Comparison of ENCODE assay signal across 25 cellular contexts in the genomic region with DNA sequence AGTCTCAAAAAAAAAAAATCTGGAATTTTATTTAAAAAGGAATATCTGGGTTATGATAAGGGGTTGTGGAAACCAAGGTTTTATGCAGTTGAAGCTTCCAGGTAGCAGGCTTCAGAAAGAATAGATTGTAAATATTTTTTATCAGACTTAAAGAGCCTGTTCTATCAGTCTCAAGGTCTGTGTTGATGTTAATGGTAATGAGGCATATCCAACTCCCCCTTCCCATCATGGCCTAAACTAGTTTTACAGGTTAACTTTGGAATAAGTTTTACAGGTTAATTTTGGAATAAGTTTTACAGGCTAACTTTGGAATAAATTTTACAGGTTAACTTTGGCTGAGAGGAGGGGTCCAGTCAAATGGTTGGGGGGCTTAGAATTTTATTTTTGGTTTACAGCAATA.
A peak's percentile ranks its signal among the peaks of the same experiment; 100 is the strongest.
DNase-seq lines count a peak whose midpoint lies in the region; ATAC-seq and TF ChIP-seq lines count a peak whose summit lies in the region.
"Had no signal": no experiment of that assay in that cellular context is flagged by ENCODE, and none has a peak within 500 bp of the region (broad histone marks: within the 10 kb centered on the region; RNA-seq: fewer than 3 reads in every experiment).

No MANE protein-coding gene starts in this region.

- DNase-seq in LNCaP clone FGC (ENCODE audit: low read depth) = peak; percentile 28
- peak; percentile 48 for DNase-seq in epithelial cell of esophagus (ENCODE audit: low read depth)
- DNase-seq in mesothelial cell of epicardium (ENCODE audit: low spot score in 2 of 2, unreplicated experiment in 2 of 2) = no peak
- DNase-seq in vagina (ENCODE audit: extremely low spot score in 2 of 2) = no peak
- no peak for DNase-seq in GM19238 (ENCODE audit: insufficient read length, low spot score)
- DNase-seq in CD8-positive, alpha-beta T cell = no peak
- DNase-seq: CD4-positive, alpha-beta memory T cell; HFFc6; IMR-90; KG1; MM.1S; NCI-H1417; NCI-H1694; NCI-H446 treated with DMSO at 0.1 percent for 48 hours; NCI-H526; NCI-H82; NK-92 treated with Interleukin-12 subunit alpha and Interleukin-12 subunit beta, amount 100 ng/mL, for 24 hours; Right ventricle myocardium superior; RPMI8226 had no signal

- H3K4me1 ChIP-seq in vagina = no peaks in the 10 kb centered on the region
- H3K4me1 ChIP-seq in CD8-positive, alpha-beta T cell (ENCODE audit: insufficient read depth, low read length) = no peaks in the 10 kb centered on the region
- H3K4me1 ChIP-seq: BLaER1 treated with 17β-estradiol and CSF1 and Interleukin-3, amounts not matched to agents 10 nM and 100 nM had no signal

- no peaks in the 10 kb centered on the region for H3K9me3 ChIP-seq in vagina
- no peaks in the 10 kb centered on the region for H3K9me3 ChIP-seq in CD8-positive, alpha-beta T cell (ENCODE audit: low read length)
- H3K9me3 ChIP-seq: A549, HAP-1, SJSA1 had no signal

- POLR2A ChIA-PET in CD8-positive, alpha-beta T cell (lab: Charles Lee) = interaction anchor here (0.6 kb wide), 1 partner anchor 1269 kb away, joined by 4 read pairs; no protein-coding TSS in a partner anchor

- H3K27ac ChIP-seq in vagina = peak overlapping the region; percentile 14
- no peak overlapping the region for H3K27ac ChIP-seq in CD8-positive, alpha-beta T cell (ENCODE audit: low read depth, low read length)
- H3K27ac ChIP-seq: A549; BLaER1 treated with 17β-estradiol and CSF1 and Interleukin-3, amounts not matched to agents 10 nM and 100 nM; SJSA1 had no signal

- H3K4me1 Mint-ChIP-seq in mesothelial cell of epicardium = peaks cover 50% of the 10 kb centered on the region
- H3K4me1 Mint-ChIP-seq in CD8-positive, alpha-beta T cell (ENCODE audit: low read depth) = no peaks in the 10 kb centered on the region
- H3K4me1 Mint-ChIP-seq: CD4-positive, alpha-beta memory T cell had no signal

- H3K4me3 ChIP-seq in LNCaP clone FGC (ENCODE audit: low read depth, low read length) = no peak overlapping the region
- H3K4me3 ChIP-seq in epithelial cell of esophagus (ENCODE audit: low read length) = no peak overlapping the region
- no peak overlapping the region for H3K4me3 ChIP-seq in vagina
- no peak overlapping the region for H3K4me3 ChIP-seq in CD8-positive, alpha-beta T cell (ENCODE audit: low read depth, low read length)
- H3K4me3 ChIP-seq: A549; BLaER1 treated with 17β-estradiol and CSF1 and Interleukin-3, amounts not matched to agents 10 nM and 100 nM; GM23338; HAP-1; SJSA1 had no signal

- no peaks in the 10 kb centered on the region for H3K27me3 Mint-ChIP-seq in mesothelial cell of epicardium (ENCODE audit: low read depth)
- no peaks in the 10 kb centered on the region for H3K27me3 Mint-ChIP-seq in CD8-positive, alpha-beta T cell (ENCODE audit: low read depth)

- H3K27me3 ChIP-seq in vagina = no peaks in the 10 kb centered on the region
- H3K27me3 ChIP-seq in CD8-positive, alpha-beta T cell (ENCODE audit: insufficient read depth, low read length) = no peaks in the 10 kb centered on the region
- H3K27me3 ChIP-seq: BLaER1 treated with 17β-estradiol and CSF1 and Interleukin-3, amounts not matched to agents 10 nM and 100 nM; SJSA1 had no signal

- TF ChIP-seq POLR2A in vagina (IDR thresholded peaks at IDR 0.05) = no peak

- no peaks in the 10 kb centered on the region for H3K36me3 ChIP-seq in vagina
- no peaks in the 10 kb centered on the region for H3K36me3 ChIP-seq in CD8-positive, alpha-beta T cell (ENCODE audit: insufficient read depth, low read length)
- H3K36me3 ChIP-seq: BLaER1 treated with 17β-estradiol and CSF1 and Interleukin-3, amounts not matched to agents 10 nM and 100 nM; HAP-1; SJSA1 had no signal

- H3K36me3 Mint-ChIP-seq in mesothelial cell of epicardium = peaks cover under 1% of the 10 kb centered on the region
- H3K36me3 Mint-ChIP-seq in CD8-positive, alpha-beta T cell = no peaks in the 10 kb centered on the region
- H3K36me3 Mint-ChIP-seq: CD4-positive, alpha-beta memory T cell had no signal

- H3K9me3 Mint-ChIP-seq in mesothelial cell of epicardium = peaks cover 2% of the 10 kb centered on the region
- no peaks in the 10 kb centered on the region for H3K9me3 Mint-ChIP-seq in CD8-positive, alpha-beta T cell

- no peak for TF ChIP-seq CTCF in LNCaP clone FGC (IDR thresholded peaks at IDR 0.05; ENCODE audit: control insufficient read depth, extremely low read depth, insufficient read depth)
- no peak for TF ChIP-seq CTCF in epithelial cell of esophagus (IDR thresholded peaks at IDR 0.05; ENCODE audit: insufficient read depth, low read depth, low read length, missing control alignments)
- no peak for TF ChIP-seq CTCF in mesothelial cell of epicardium (IDR thresholded peaks at IDR 0.05; ENCODE audit: unreplicated experiment)
- no peak for TF ChIP-seq CTCF in vagina (IDR thresholded peaks at IDR 0.05)
- no peak for TF ChIP-seq CTCF in CD8-positive, alpha-beta T cell (IDR thresholded peaks at IDR 0.05)

- no peak for ATAC-seq in GM21786 (IDR thresholded peaks at IDR 0.05; ENCODE audit: unreplicated experiment)
- no peak for ATAC-seq in CD8-positive, alpha-beta T cell
- ATAC-seq: A549, GM23338 had no signal

- CTCF ChIA-PET in CD8-positive, alpha-beta T cell (lab: Charles Lee) = no interaction called here

- H3K4me3 Mint-ChIP-seq in mesothelial cell of epicardium = no peak overlapping the region
- no peak overlapping the region for H3K4me3 Mint-ChIP-seq in CD8-positive, alpha-beta T cell
- H3K4me3 Mint-ChIP-seq: CD4-positive, alpha-beta memory T cell; GM23338; HFFc6 had no signal

- H3K27ac Mint-ChIP-seq in mesothelial cell of epicardium = peak overlapping the region; percentile 87
- no peak overlapping the region for H3K27ac Mint-ChIP-seq in CD8-positive, alpha-beta T cell
- H3K27ac Mint-ChIP-seq: CD4-positive, alpha-beta memory T cell; GM23338; HFFc6 had no signal

- intact Hi-C loops in vagina (cut with DNase I) = no loop called here
- intact Hi-C loops in CD8-positive, alpha-beta T cell (cut with DNase I, micrococcal nuclease) = no loop called here

Comparison
In these comparisons a context has a peak if more than half of its experiments do, and no peak if none do; other contexts are left out.
1. DNase-seq: peak in LNCaP clone FGC (single experiment) and epithelial cell of esophagus (single experiment); none in mesothelial cell of epicardium (0 of 2), vagina (0 of 2), GM19238 (single experiment) and CD8-positive, alpha-beta T cell (0 of 7).